ENCODE assay signal across 8 cellular contexts in genomic region chr6:166588691-166589333, GRCh38. TPM values are rescaled to one million over a fixed set of nuclear protein-coding genes. Genes with fewer than 3 reads are reported as not detected.
DNase-seq lines count a peak whose midpoint lies in the region; ATAC-seq and TF ChIP-seq lines count a peak whose summit lies in the region.

No MANE protein-coding gene starts in this region.

- H3K4me3 ChIP-seq in H7 (ENCODE audit: insufficient read depth, low read depth, low read length) (no peak overlapping the region), aorta (ENCODE audit: low read length in 2 of 2) (no peak overlapping the region)

- no peaks in the 10 kb centered on the region for H3K4me1 ChIP-seq in aorta (ENCODE audit: control insufficient read depth in 1 of 2, insufficient read depth in 2 of 2, low read length in 2 of 2)

- peaks cover 32% of the 10 kb centered on the region for H3K4me1 Mint-ChIP-seq in mesothelial cell of epicardium

- no peaks in the 10 kb centered on the region for H3K9me3 ChIP-seq in aorta (ENCODE audit: control insufficient read depth, low read length)

- no peaks in the 10 kb centered on the region for H3K36me3 Mint-ChIP-seq in mesothelial cell of epicardium

- no peaks in the 10 kb centered on the region for H3K27me3 Mint-ChIP-seq in mesothelial cell of epicardium (ENCODE audit: low read depth)

- no peak for ATAC-seq in aorta (ENCODE audit: low FRiP score)

- H3K27me3 ChIP-seq in H7 (ENCODE audit: control insufficient read depth, insufficient read depth, low read length) = no peaks in the 10 kb centered on the region
- no peaks in the 10 kb centered on the region for H3K27me3 ChIP-seq in aorta (ENCODE audit: control insufficient read depth in 1 of 2, insufficient read depth in 2 of 2, low read length in 1 of 2)

- H3K9me3 Mint-ChIP-seq in mesothelial cell of epicardium = no peaks in the 10 kb centered on the region

- peak overlapping the region; percentile 71 for H3K27ac Mint-ChIP-seq in mesothelial cell of epicardium

- DNase-seq in GM03348 (ENCODE audit: low spot score) (peak; percentile 73), H7 (peak; percentile 56), SKM-1 (lab: John Stamatoyannopoulos, UW; ENCODE audit: unreplicated experiment) (peak; percentile 27), mesothelial cell of epicardium (ENCODE audit: low spot score in 2 of 2, unreplicated experiment in 2 of 2) (no peak), GOT3 (lab: John Stamatoyannopoulos, UW) (no peak), aorta (no peak), NCI-H82 (lab: John Stamatoyannopoulos, UW) (no peak)
- no peak for DNase-seq in activated CD4-positive, CD25-positive, alpha-beta regulatory T cell treated with anti-CD3 and anti-CD28 coated beads, Interleukin-2, amount 50 U/mL, for 72 hours

- H3K27ac ChIP-seq in aorta (ENCODE audit: low read depth in 1 of 2, low read length in 2 of 2) = no peak overlapping the region

- intact Hi-C loops in aorta (cut with DNase I) = no loop called here

- H3K36me3 ChIP-seq in H7 (replicated peaks; ENCODE audit: control insufficient read depth, insufficient read depth, low read length) = no peaks in the 10 kb centered on the region
- H3K36me3 ChIP-seq in aorta (ENCODE audit: control insufficient read depth in 1 of 2, insufficient read depth in 2 of 2, low read length in 1 of 2) = no peaks in the 10 kb centered on the region

- WGBS in aorta, 2 donors = 75 to 77% methylated on average over 11 of the region's 11 CpGs

- no peak for TF ChIP-seq CTCF in mesothelial cell of epicardium (IDR thresholded peaks at IDR 0.05; ENCODE audit: unreplicated experiment)

- H3K4me3 Mint-ChIP-seq in mesothelial cell of epicardium = no peak overlapping the region

RNA-seq across cellular contexts. Expression of gene RAMACL, which starts 2.3 kb away (rescaled TPM):
- 0.18 TPM in 1 of 2 replicates, not detected in the other for total RNA-seq in H7 (2014; rRNA removed; shearing (Covaris generic))
- total RNA-seq in mesothelial cell of epicardium (0.69 to 1.00 TPM (median 0.79 TPM) in 3 replicates), aorta (1 to 10 TPM; 2.4 to 6.4 TPM)
- under 1 TPM in 1 of 2 donors, not detected in 1; 0.41 TPM for polyA plus RNA-seq in aorta

RNA-seq across cellular contexts. Expression of gene RPS6KA2, which starts 38.2 kb away (rescaled TPM):
- total RNA-seq in H7 (2014; rRNA removed; shearing (Covaris generic)) = 10.3 and 12.7 TPM in 2 replicates
- total RNA-seq in mesothelial cell of epicardium = 12.0 to 18.4 TPM (median 12.3 TPM) in 3 replicates
- 10 to 100 TPM; 43.2 to 52.7 TPM for total RNA-seq in aorta
- polyA plus RNA-seq in aorta = 10 to 100 TPM; 24.5 to 31.3 TPM

Comparison
In these comparisons a context has a peak if more than half of its experiments do, and no peak if none do; other contexts are left out.
1. DNase-seq: peak in GM03348 (single experiment), H7 (single experiment) and SKM-1 (single experiment); none in mesothelial cell of epicardium (0 of 2), GOT3 (single experiment), aorta (0 of 2), NCI-H82 (single experiment) and activated CD4-positive, CD25-positive, alpha-beta regulatory T cell treated with anti-CD3 and anti-CD28 coated beads, Interleukin-2, amount 50 U/mL, for 72 hours (single experiment).